Comparison of ENCODE assay signal across 27 cellular contexts in genomic region chr5:159910207-159910842, GRCh38. TPM values are rescaled to one million over a fixed set of nuclear protein-coding genes. Genes with fewer than 3 reads are reported as not detected.
"Had no signal": no experiment of that assay in that cellular context is flagged by ENCODE, and none has a peak within 500 bp of the region (broad histone marks: within the 10 kb centered on the region; RNA-seq: fewer than 3 reads in every experiment).

No MANE protein-coding gene starts in this region.

- H3K4me3 ChIP-seq: MG63 had no signal

- ATAC-seq: activated CD4-positive, alpha-beta T cell treated with anti-CD3 and anti-CD28 coated beads for 36 hours; activated T-cell treated with anti-CD3 and anti-CD28 coated beads, Interleukin-2, amount 50 U/mL, for 72 hours had no signal

- H3K4me2 ChIP-seq: KMS-11 had no signal

- H3K4me1 Mint-ChIP-seq: activated CD4-positive, alpha-beta memory T cell treated with anti-CD3 and anti-CD28 coated beads, Interleukin-2, amount 10 ng/mL, durations not matched to agents 7 days and 5 days; central memory CD8-positive, alpha-beta T cell had no signal

- DNase-seq: activated CD4-positive, alpha-beta memory T cell treated with anti-CD3 and anti-CD28 coated beads, Interleukin-2, amount 10 ng/mL, durations not matched to agents 7 days and 5 days; activated CD4-positive, alpha-beta T cell treated with anti-CD3 and anti-CD28 coated beads for 36 hours; activated CD4-positive, alpha-beta T cell treated with anti-CD3 and anti-CD28 coated beads, Interleukin-2, amount 50 U/mL, for 1 hour; activated naive CD4-positive, alpha-beta T cell treated with anti-CD3 and anti-CD28 coated beads, Interleukin-2, amount 50 U/mL, for 16 hours; activated naive CD8-positive, alpha-beta T cell treated with anti-CD3 and anti-CD28 coated beads, Interleukin-2, amount 10 ng/mL, durations not matched to agents 7 days and 5 days; activated T-cell treated with anti-CD3 and anti-CD28 coated beads, Interleukin-2, amount 50 U/mL, for 72 hours; MG63; MV-4-11; NCI-H1092 treated with DMSO at 0.1 percent for 48 hours; NCI-H1417 treated with DMSO at 0.1 percent for 48 hours; NCI-H1694; NCI-H2029; NCI-H345; NCI-H510A; NCI-H526 treated with DMSO at 0.1 percent for 48 hours; NK-92 treated with Interleukin-12 subunit alpha and Interleukin-12 subunit beta, amount 100 ng/mL, for 24 hours; SHP77 treated with DMSO at 0.1 percent for 48 hours; T-helper 1 cell; WERI-Rb-1 had no signal

- H3K9me3 ChIP-seq: MG63 had no signal

- H3K36me3 ChIP-seq: MG63, WERI-Rb-1 had no signal

- H3K4me3 Mint-ChIP-seq: activated CD4-positive, alpha-beta memory T cell treated with anti-CD3 and anti-CD28 coated beads, Interleukin-2, amount 10 ng/mL, durations not matched to agents 7 days and 5 days; activated CD4-positive, alpha-beta T cell treated with anti-CD3 and anti-CD28 coated beads for 36 hours; activated naive CD8-positive, alpha-beta T cell treated with anti-CD3 and anti-CD28 coated beads, Interleukin-2, amount 10 ng/mL, durations not matched to agents 7 days and 5 days; activated T-cell treated with anti-CD3 and anti-CD28 coated beads, Interleukin-2, amount 50 U/mL, for 72 hours; brain; central memory CD8-positive, alpha-beta T cell had no signal

- H3K27ac ChIP-seq: KMS-11, WERI-Rb-1 had no signal

- H3K27ac Mint-ChIP-seq: activated CD4-positive, alpha-beta memory T cell treated with anti-CD3 and anti-CD28 coated beads, Interleukin-2, amount 10 ng/mL, durations not matched to agents 7 days and 5 days; activated CD4-positive, alpha-beta T cell treated with anti-CD3 and anti-CD28 coated beads for 36 hours; activated naive CD8-positive, alpha-beta T cell treated with anti-CD3 and anti-CD28 coated beads, Interleukin-2, amount 10 ng/mL, durations not matched to agents 7 days and 5 days; activated T-cell treated with anti-CD3 and anti-CD28 coated beads, Interleukin-2, amount 50 U/mL, for 72 hours; activated T-helper 2 cell treated with anti-CD3 and anti-CD28 coated beads, Interferon-gamma antibody, Interleukin-2, Interleukin-4, amounts not matched to agents 10 μg/mL and 5 μg/mL and 100 μg/mL, durations not matched to agents 14 hours and 24 hours and 36 hours had no signal

- H3K9ac ChIP-seq: KMS-11 had no signal

- FAIRE-seq: astrocyte had no signal

- H3K36me3 Mint-ChIP-seq: activated naive CD8-positive, alpha-beta T cell treated with anti-CD3 and anti-CD28 coated beads, Interleukin-2, amount 10 ng/mL, durations not matched to agents 7 days and 5 days; brain had no signal

- H3K27me3 ChIP-seq: MG63 had no signal

- H3K9me3 Mint-ChIP-seq: activated CD4-positive, alpha-beta memory T cell treated with anti-CD3 and anti-CD28 coated beads, Interleukin-2, amount 10 ng/mL, durations not matched to agents 7 days and 5 days; activated naive CD8-positive, alpha-beta T cell treated with anti-CD3 and anti-CD28 coated beads, Interleukin-2, amount 10 ng/mL, durations not matched to agents 7 days and 5 days; activated T-cell treated with anti-CD3 and anti-CD28 coated beads, Interleukin-2, amount 50 U/mL, for 72 hours; activated T-helper 2 cell treated with anti-CD3 and anti-CD28 coated beads, Interferon-gamma antibody, Interleukin-2, Interleukin-4, amounts not matched to agents 10 μg/mL and 5 μg/mL and 100 μg/mL, durations not matched to agents 14 hours and 24 hours and 36 hours; brain; central memory CD8-positive, alpha-beta T cell had no signal

RNA-seq across cellular contexts. Expression of gene ADRA1B, which starts 6.0 kb away (rescaled TPM):
- total RNA-seq: activated CD4-positive, alpha-beta memory T cell treated with anti-CD3 and anti-CD28 coated beads, Interleukin-2, amount 10 ng/mL, durations not matched to agents 7 days and 5 days; activated CD4-positive, alpha-beta T cell treated with anti-CD3 and anti-CD28 coated beads for 36 hours; activated CD8-positive, alpha-beta memory T cell treated with anti-CD3 and anti-CD28 coated beads for 36 hours; activated naive CD8-positive, alpha-beta T cell treated with anti-CD3 and anti-CD28 coated beads, Interleukin-2, amount 10 ng/mL, durations not matched to agents 7 days and 5 days; activated T-cell treated with anti-CD3 and anti-CD28 coated beads, Interleukin-2, amount 50 U/mL, for 72 hours; activated T-helper 2 cell treated with anti-CD3 and anti-CD28 coated beads, Interferon-gamma antibody, Interleukin-2, Interleukin-4, amounts not matched to agents 10 μg/mL and 5 μg/mL and 100 μg/mL, durations not matched to agents 14 hours and 24 hours and 36 hours; SK-MEL-5; T-helper 2 cell treated with Interferon-gamma antibody and Interleukin-4, amounts not matched to agents 100 ng/mL and 5 ng/mL, for 36 hours had no signal
